In genomic region chr13:21060827-21061076, GRCh38 we compare ENCODE assay signal across 8 cellular contexts. TPM values are rescaled to one million over a fixed set of nuclear protein-coding genes. Genes with fewer than 3 reads are reported as not detected.
A peak's percentile ranks its signal among the peaks of the same experiment; 100 is the strongest.
DNase-seq lines count a peak whose midpoint lies in the region; ATAC-seq and TF ChIP-seq lines count a peak whose summit lies in the region.

No MANE protein-coding gene starts in this region.

- no peaks in the 10 kb centered on the region for H3K27me3 ChIP-seq in cardiac muscle cell
- no peaks in the 10 kb centered on the region for H3K27me3 ChIP-seq in lung (ENCODE audit: control insufficient read depth, insufficient read depth)
- no peaks in the 10 kb centered on the region for H3K27me3 ChIP-seq in aorta (ENCODE audit: control insufficient read depth in 1 of 2, insufficient read depth in 2 of 2, low read length in 1 of 2)

- intact Hi-C loops in cardiac septum (cut with DNase I) (loop anchor here (2.0 to 5.0 kb wide), 2 partner anchors 26 to 118 kb away; no protein-coding TSS in a partner anchor), aorta (cut with DNase I) (loop anchor here in 1 of 2 donors (5.0 kb wide), 2 partner anchors 63 to 118 kb away; no protein-coding TSS in a partner anchor)

- DNase-seq in cardiac muscle cell (ENCODE audit: low read depth in 1 of 2, low spot score in 1 of 2) (no peak), cardiac septum (ENCODE audit: low spot score) (no peak), caudate nucleus (lab: John Stamatoyannopoulos, UW) (peak in 1 of 61 donors; percentile 42), lung (ENCODE audit: low spot score) (no peak), aorta (peak; percentile 55 to 86), kidney glomerular epithelial cell (lab: John Stamatoyannopoulos, UW) (no peak)

- peak overlapping the region; percentile 100 for H3K27ac ChIP-seq in cardiac muscle cell
- H3K27ac ChIP-seq in caudate nucleus (ENCODE audit: low read depth, low read length): peak overlapping the region; percentile 88
- peak overlapping the region; percentile 99 to 100 for H3K27ac ChIP-seq in lung (ENCODE audit: low read depth in 1 of 2, low read length in 1 of 2)
- H3K27ac ChIP-seq in aorta (ENCODE audit: low read depth in 1 of 2, low read length in 2 of 2): peak overlapping the region; percentile 97 to 99

- H3K36me3 ChIP-seq in cardiac muscle cell (peaks cover 3% of the 10 kb centered on the region), lung (ENCODE audit: control insufficient read depth in 2 of 2, insufficient read depth in 2 of 2, low read length in 2 of 2) (no peaks in the 10 kb centered on the region), aorta (ENCODE audit: control insufficient read depth in 1 of 2, insufficient read depth in 2 of 2, low read length in 1 of 2) (no peaks in the 10 kb centered on the region)

- H3K4me1 ChIP-seq in cardiac muscle cell (ENCODE audit: low read depth) (no peaks in the 10 kb centered on the region), lung (ENCODE audit: control insufficient read depth in 2 of 2, insufficient read depth in 2 of 2, low read length in 2 of 2) (peaks cover 6 to 11% of the 10 kb centered on the region in 2 donors), aorta (ENCODE audit: control insufficient read depth in 1 of 2, insufficient read depth in 2 of 2, low read length in 2 of 2) (no peaks in the 10 kb centered on the region)

- ATAC-seq in lung (ENCODE audit: insufficient read depth, low FRiP score): no peak
- no peak for ATAC-seq in aorta (ENCODE audit: low FRiP score)
- no peak for ATAC-seq in HG03378 (IDR thresholded peaks at IDR 0.05; ENCODE audit: unreplicated experiment)
- ATAC-seq in HG02642 (IDR thresholded peaks at IDR 0.05; ENCODE audit: poor library complexity, unreplicated experiment): no peak

- 0 to 1% methylated on average over 26 to 39 of the region's 39 CpGs for WGBS in lung, 2 donors
- 1% methylated on average over 19 to 39 of the region's 39 CpGs for WGBS in aorta, 2 donors

- H3K4me3 ChIP-seq in cardiac muscle cell: peak overlapping the region; percentile 91
- peak overlapping the region; percentile 98 for H3K4me3 ChIP-seq in lung
- peak overlapping the region; percentile 95 to 98 for H3K4me3 ChIP-seq in aorta (ENCODE audit: low read length in 2 of 2)

- H3K9me3 ChIP-seq in cardiac muscle cell (ENCODE audit: low read depth): no peaks in the 10 kb centered on the region
- no peaks in the 10 kb centered on the region for H3K9me3 ChIP-seq in lung (ENCODE audit: control insufficient read depth in 2 of 2, insufficient read depth in 1 of 2, low read length in 1 of 2)
- H3K9me3 ChIP-seq in aorta (ENCODE audit: control insufficient read depth, low read length): no peaks in the 10 kb centered on the region

- TF ChIP-seq CTCF in cardiac muscle cell (IDR thresholded peaks at IDR 0.05; ENCODE audit: low read depth, low read length) (no peak), lung (IDR thresholded peaks at IDR 0.05; ENCODE audit: control extremely low read depth, extremely low read depth) (no peak)

RNA-seq across cellular contexts. Expression of gene LATS2, which starts 0.6 kb away (rescaled TPM):
- total RNA-seq in cardiac muscle cell (8.9 and 14.7 TPM in 2 replicates), cardiac septum (27.8 TPM), lung (10 to 100 TPM; 29.8 to 37.5 TPM), aorta (10 to 100 TPM; 52.9 to 64.6 TPM)
- polyA plus RNA-seq in cardiac muscle cell (4.0 and 4.7 TPM in 2 replicates), lung (10 to 100 TPM in 1 of 2 donors, 1 to 10 TPM in 1; 7.7 to 12.8 TPM), aorta (10 to 100 TPM in 1 of 2 donors, 1 to 10 TPM in 1; 9.5 to 11.4 TPM)

Comparison
In these comparisons a context has a peak if more than half of its experiments do, and no peak if none do; other contexts are left out.
1. DNase-seq: peak in aorta (2 of 2); none in cardiac muscle cell (0 of 2), cardiac septum (single experiment), lung (single experiment) and kidney glomerular epithelial cell (single experiment).
2. Peak in every context shown above with its lines, with median percentiles within 50 percentile points of each other: H3K27ac ChIP-seq and H3K4me3 ChIP-seq.